9 cellular contexts compared by ENCODE assay signal in genomic region chr6:11428895-11429294, GRCh38.
DNase-seq lines count a peak whose midpoint lies in the region; ATAC-seq and TF ChIP-seq lines count a peak whose summit lies in the region.
"Had no signal": no experiment of that assay in that cellular context is flagged by ENCODE, and none has a peak within 500 bp of the region (broad histone marks: within the 10 kb centered on the region; RNA-seq: fewer than 3 reads in every experiment).

No MANE protein-coding gene starts in this region.

- DNase-seq in ACHN (peak; percentile 70), dermis blood vessel endothelial cell (peak; percentile 44), gastrocnemius medialis (peak in 1 of 2 donors; percentile 52), cerebellum (ENCODE audit: low spot score) (no peak), HUDEP-2 (lab: John Stamatoyannopoulos, UW; ENCODE audit: unreplicated experiment in 76 of 76) (no peak), CD14-positive monocyte (ENCODE audit: low spot score) (no peak)

- TF ChIP-seq CTCF in gastrocnemius medialis (IDR thresholded peaks at IDR 0.05 in 4 of 5, conservative IDR thresholded peaks at IDR 0.05 in 1 of 5) (no peak), CD14-positive monocyte (IDR thresholded peaks at IDR 0.05) (no peak)

- 52% methylated on average over 2 of the region's 3 CpGs for WGBS in HUES64

- H3K4me1 ChIP-seq in HUES64 (ENCODE audit: insufficient read depth, low read length) (peaks cover 34% of the 10 kb centered on the region), gastrocnemius medialis (peaks cover 44 to 46% of the 10 kb centered on the region in 2 donors)

- H3K4me3 ChIP-seq in HUES64 (ENCODE audit: low read length): no peak overlapping the region
- no peak overlapping the region for H3K4me3 ChIP-seq in gastrocnemius medialis
- H3K4me3 ChIP-seq: cardiac muscle cell had no signal

- H3K27ac ChIP-seq in HUES64 (ENCODE audit: low read depth, low read length) (peak overlapping the region; percentile 7; the same call in 1 of the 2 replicates), gastrocnemius medialis (peak overlapping the region; percentile 64 to 81 (median 68))
- H3K27ac ChIP-seq: cardiac muscle cell had no signal

- H3K9me3 ChIP-seq in HUES64 (ENCODE audit: insufficient read depth, low read depth, low read length): no peaks in the 10 kb centered on the region
- no peaks in the 10 kb centered on the region for H3K9me3 ChIP-seq in gastrocnemius medialis

- intact Hi-C loops in gastrocnemius medialis (cut with DNase I; ENCODE audit: low total_unique reads): no loop called here
- intact Hi-C loops in CD14-positive monocyte (cut with micrococcal nuclease): no loop called here

- H3K27me3 ChIP-seq in HUES64 (ENCODE audit: insufficient read depth, low read length): no peaks in the 10 kb centered on the region
- H3K27me3 ChIP-seq in gastrocnemius medialis: no peaks in the 10 kb centered on the region
- H3K27me3 ChIP-seq: cardiac muscle cell had no signal

- peaks cover 0 to 2% (median 2%) of the 10 kb centered on the region in 3 donors for H3K27me3 Mint-ChIP-seq in CD14-positive monocyte (ENCODE audit: low read depth in 3 of 3)

- no peak overlapping the region for H3K9ac ChIP-seq in HUES64 (ENCODE audit: low read depth, low read length)

- no peak overlapping the region for H3K4me3 Mint-ChIP-seq in CD14-positive monocyte

- no peaks in the 10 kb centered on the region for H3K36me3 Mint-ChIP-seq in CD14-positive monocyte

- ATAC-seq in GM21367 (IDR thresholded peaks at IDR 0.05; ENCODE audit: unreplicated experiment): peak; percentile 45
- peak; percentile 60 to 61 for ATAC-seq in gastrocnemius medialis

- no peaks in the 10 kb centered on the region for H3K36me3 ChIP-seq in HUES64 (ENCODE audit: insufficient read depth, low read length)
- H3K36me3 ChIP-seq in gastrocnemius medialis: no peaks in the 10 kb centered on the region
- H3K36me3 ChIP-seq: cardiac muscle cell had no signal

- no peaks in the 10 kb centered on the region for H3K9me3 Mint-ChIP-seq in CD14-positive monocyte

- no peak for TF ChIP-seq POLR2A in gastrocnemius medialis (IDR thresholded peaks at IDR 0.05)

- peaks cover 23% of the 10 kb centered on the region for H3K4me1 Mint-ChIP-seq in CD14-positive monocyte

- in situ Hi-C loops in ACHN (cut with HindIII; ENCODE audit: low pct_ligation_motif_present, low pct_unique_long_range_greater_than_20kb, low sequenced_read_pairs) (no loop called here), gastrocnemius medialis (cut with MboI; ENCODE audit: low sequenced_read_pairs in 4 of 4) (no loop called here)

- peak overlapping the region in 2 of 7 donors; percentile 61 to 78 for H3K27ac Mint-ChIP-seq in CD14-positive monocyte

Comparison
In these comparisons a context has a peak if more than half of its experiments do, and no peak if none do; other contexts are left out.
1. DNase-seq: peak in ACHN (single experiment) and dermis blood vessel endothelial cell (single experiment); none in cerebellum (single experiment), HUDEP-2 (0 of 76) and CD14-positive monocyte (single experiment).